In the genomic region with DNA sequence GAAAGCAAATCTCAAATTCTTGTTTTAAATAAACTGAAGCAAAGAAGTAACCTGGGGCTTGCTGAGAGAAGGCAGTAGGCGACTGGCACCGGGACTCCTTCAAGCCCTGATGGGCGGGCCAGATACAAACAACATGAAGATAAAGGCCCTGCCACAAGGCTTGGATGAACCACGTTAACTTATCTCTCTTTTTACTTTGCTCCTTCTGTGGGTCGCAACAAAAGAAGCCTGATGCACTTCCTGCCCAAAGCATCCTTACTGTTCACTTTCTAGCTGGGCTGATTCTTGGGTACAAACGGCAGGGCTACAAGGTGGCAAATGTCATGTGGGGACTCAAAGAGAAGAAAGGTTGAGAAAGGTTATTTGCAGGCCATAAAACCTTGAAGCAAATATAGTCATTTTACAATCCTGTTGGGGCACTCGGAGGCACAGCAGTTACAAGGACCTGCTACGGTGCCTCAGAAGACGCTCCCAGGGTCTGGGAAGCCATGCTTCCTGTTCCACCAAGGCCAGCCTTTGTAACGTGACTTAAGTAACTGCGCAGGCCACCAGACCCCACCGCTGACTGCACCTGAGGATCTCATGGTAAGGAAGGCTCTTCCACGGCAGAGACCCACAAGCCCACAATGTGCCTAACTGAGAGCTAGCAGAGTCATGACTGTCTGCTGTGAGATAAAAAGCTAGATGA, we compare ENCODE assay signal across 14 cellular contexts.
A peak's percentile ranks its signal among the peaks of the same experiment; 100 is the strongest.
DNase-seq lines count a peak whose midpoint lies in the region; TF ChIP-seq lines count a peak whose summit lies in the region.
"Had no signal": no experiment of that assay in that cellular context is flagged by ENCODE, and none has a peak within 500 bp of the region (broad histone marks: within the 10 kb centered on the region; RNA-seq: fewer than 3 reads in every experiment).

No MANE protein-coding gene starts in this region.

- intact Hi-C loops in A673 (cut with micrococcal nuclease; ENCODE audit: unreplicated experiment): no loop called here
- intact Hi-C loops in CD4-positive, alpha-beta memory T cell (cut with micrococcal nuclease): no loop called here
- intact Hi-C loops in activated T-helper 1 cell treated with anti-CD3 and anti-CD28 coated beads, Interleukin-12 subunit alpha, Interleukin-12 subunit beta, Interleukin-2, Interleukin-4 antibody, amounts not matched to agents 30 ng/mL and 10 ng/mL and 1 ng/mL, durations not matched to agents 14 hours and 24 hours and 36 hours (cut with micrococcal nuclease): no loop called here

- peaks cover 13 to 22% (median 17%) of the 10 kb centered on the region in 4 donors for H3K4me1 Mint-ChIP-seq in CD4-positive, alpha-beta memory T cell
- H3K4me1 Mint-ChIP-seq in activated T-helper 1 cell treated with anti-CD3 and anti-CD28 coated beads, Interleukin-12 subunit alpha, Interleukin-12 subunit beta, Interleukin-2, Interleukin-4 antibody, amounts not matched to agents 30 ng/mL and 10 ng/mL and 1 ng/mL, durations not matched to agents 14 hours and 24 hours and 36 hours (ENCODE audit: low read depth): peaks cover 86% of the 10 kb centered on the region
- H3K4me1 Mint-ChIP-seq in nephron: peaks cover 70% of the 10 kb centered on the region

- H3K27me3 ChIP-seq in A673 (replicated peaks; ENCODE audit: insufficient read depth, low read depth, low read length, poor library complexity): no peaks in the 10 kb centered on the region
- H3K27me3 ChIP-seq in CD4-positive, alpha-beta memory T cell (ENCODE audit: insufficient read depth, low read length): no peaks in the 10 kb centered on the region

- TF ChIP-seq CTCF in A673 (conservative IDR thresholded peaks at IDR 0.05; ENCODE audit: low read depth, low read length) (no peak), nephron (IDR thresholded peaks at IDR 0.05; ENCODE audit: unreplicated experiment in 3 of 3) (no peak), GM13976 (IDR thresholded peaks at IDR 0.05; ENCODE audit: borderline replicate concordance, control extremely low read depth, extremely low read depth, insufficient read depth, missing control alignments) (no peak)

- H3K27ac Mint-ChIP-seq in CD4-positive, alpha-beta memory T cell: peak overlapping the region in 4 of 7 donors; percentile 9 to 62 (median 30)
- peak overlapping the region; percentile 49 for H3K27ac Mint-ChIP-seq in activated T-helper 1 cell treated with anti-CD3 and anti-CD28 coated beads, Interleukin-12 subunit alpha, Interleukin-12 subunit beta, Interleukin-2, Interleukin-4 antibody, amounts not matched to agents 30 ng/mL and 10 ng/mL and 1 ng/mL, durations not matched to agents 14 hours and 24 hours and 36 hours
- peak overlapping the region; percentile 8 to 74 (median 49) for H3K27ac Mint-ChIP-seq in nephron

- H3K27ac ChIP-seq in A673 (ENCODE audit: low read depth, low read length, poor library complexity, severe bottlenecking): peak overlapping the region; percentile 29
- H3K27ac ChIP-seq in CD4-positive, alpha-beta memory T cell (ENCODE audit: low read depth, low read length): no peak overlapping the region
- H3K27ac ChIP-seq: C4-2B, psoas muscle had no signal

- in situ Hi-C loops in GM13976 (cut with MboI; ENCODE audit: low sequenced_read_pairs, unreplicated experiment): no loop called here
- in situ Hi-C loops in G401 (cut with HindIII; ENCODE audit: low sequenced_read_pairs): no loop called here

- POLR2A ChIA-PET in A673 (lab: Charles Lee; ENCODE audit: low non-redundant PET): no interaction called here
- POLR2A ChIA-PET in CD4-positive, alpha-beta memory T cell (lab: Charles Lee; ENCODE audit: partially characterized antibody): no interaction called here

- DNase-seq in A673 (ENCODE audit: low spot score) (no peak), NCI-H2227 treated with DMSO at 0.1 percent for 48 hours (lab: John Stamatoyannopoulos, UW) (no peak), GM13976 (ENCODE audit: low spot score) (no peak), SHP77 treated with DMSO at 0.1 percent for 48 hours (lab: John Stamatoyannopoulos, UW) (no peak), G401 (ENCODE audit: low spot score) (no peak)
- DNase-seq in CD4-positive, alpha-beta memory T cell: no peak
- no peak for DNase-seq in activated T-helper 1 cell treated with anti-CD3 and anti-CD28 coated beads, Interleukin-12 subunit alpha, Interleukin-12 subunit beta, Interleukin-2, Interleukin-4 antibody, amounts not matched to agents 30 ng/mL and 10 ng/mL and 1 ng/mL, durations not matched to agents 14 hours and 24 hours and 36 hours (ENCODE audit: low spot score)
- DNase-seq: activated CD4-positive, alpha-beta T cell treated with anti-CD3 and anti-CD28 coated beads, Interleukin-2, amount 50 U/mL, for 48 hours; GDM1; H7; psoas muscle; stimulated activated CD4-positive, alpha-beta T cell treated with anti-CD3 and anti-CD28 coated beads, Interleukin-2, amount 100 ng/mL, for 48 hours had no signal

- H3K36me3 Mint-ChIP-seq in CD4-positive, alpha-beta memory T cell: peaks cover 20 to 23% of the 10 kb centered on the region in 2 donors
- peaks cover 73% of the 10 kb centered on the region for H3K36me3 Mint-ChIP-seq in activated T-helper 1 cell treated with anti-CD3 and anti-CD28 coated beads, Interleukin-12 subunit alpha, Interleukin-12 subunit beta, Interleukin-2, Interleukin-4 antibody, amounts not matched to agents 30 ng/mL and 10 ng/mL and 1 ng/mL, durations not matched to agents 14 hours and 24 hours and 36 hours (ENCODE audit: low read depth)
- peaks cover 81% of the 10 kb centered on the region for H3K36me3 Mint-ChIP-seq in nephron (ENCODE audit: low read depth)

- BruUV-seq in A673 (replicated peaks; lab: Mats Ljungman, UMichigan): no TSS peak

- peaks cover 7% of the 10 kb centered on the region for H3K36me3 ChIP-seq in A673 (ENCODE audit: insufficient read depth, low read length, poor library complexity, severe bottlenecking)
- no peaks in the 10 kb centered on the region for H3K36me3 ChIP-seq in CD4-positive, alpha-beta memory T cell (ENCODE audit: insufficient read depth, low read length)

- H3K4me1 ChIP-seq in A673 (ENCODE audit: insufficient read depth, low read length, poor library complexity, severe bottlenecking): peaks cover 8% of the 10 kb centered on the region
- H3K4me1 ChIP-seq in CD4-positive, alpha-beta memory T cell (ENCODE audit: insufficient read depth, low read length): no peaks in the 10 kb centered on the region

- H3K4me3 Mint-ChIP-seq in CD4-positive, alpha-beta memory T cell: no peak overlapping the region
- H3K4me3 Mint-ChIP-seq in activated T-helper 1 cell treated with anti-CD3 and anti-CD28 coated beads, Interleukin-12 subunit alpha, Interleukin-12 subunit beta, Interleukin-2, Interleukin-4 antibody, amounts not matched to agents 30 ng/mL and 10 ng/mL and 1 ng/mL, durations not matched to agents 14 hours and 24 hours and 36 hours: peak overlapping the region; percentile 23
- H3K4me3 Mint-ChIP-seq in nephron: no peak overlapping the region

- H3K4me3 ChIP-seq in A673 (ENCODE audit: low read depth, low read length, poor library complexity, severe bottlenecking): no peak overlapping the region
- H3K4me3 ChIP-seq in CD4-positive, alpha-beta memory T cell (ENCODE audit: low read length in 2 of 2): no peak overlapping the region
- H3K4me3 ChIP-seq: psoas muscle had no signal

- no peaks in the 10 kb centered on the region for H3K27me3 Mint-ChIP-seq in CD4-positive, alpha-beta memory T cell
- H3K27me3 Mint-ChIP-seq in activated T-helper 1 cell treated with anti-CD3 and anti-CD28 coated beads, Interleukin-12 subunit alpha, Interleukin-12 subunit beta, Interleukin-2, Interleukin-4 antibody, amounts not matched to agents 30 ng/mL and 10 ng/mL and 1 ng/mL, durations not matched to agents 14 hours and 24 hours and 36 hours (ENCODE audit: insufficient read depth): no peaks in the 10 kb centered on the region
- no peaks in the 10 kb centered on the region for H3K27me3 Mint-ChIP-seq in nephron (ENCODE audit: low read depth)

- no peaks in the 10 kb centered on the region for H3K9me3 ChIP-seq in A673 (ENCODE audit: low read depth, low read length, poor library complexity, severe bottlenecking)
- H3K9me3 ChIP-seq in CD4-positive, alpha-beta memory T cell (ENCODE audit: control insufficient read depth in 1 of 2, low read length in 2 of 2): no peaks in the 10 kb centered on the region
- H3K9me3 ChIP-seq: psoas muscle had no signal

- no peaks in the 10 kb centered on the region for H3K9me3 Mint-ChIP-seq in CD4-positive, alpha-beta memory T cell
- H3K9me3 Mint-ChIP-seq in activated T-helper 1 cell treated with anti-CD3 and anti-CD28 coated beads, Interleukin-12 subunit alpha, Interleukin-12 subunit beta, Interleukin-2, Interleukin-4 antibody, amounts not matched to agents 30 ng/mL and 10 ng/mL and 1 ng/mL, durations not matched to agents 14 hours and 24 hours and 36 hours: no peaks in the 10 kb centered on the region
- H3K9me3 Mint-ChIP-seq in nephron: peaks cover 4% of the 10 kb centered on the region

- CTCF ChIA-PET in A673 (lab: Charles Lee): no interaction called here
- CTCF ChIA-PET in CD4-positive, alpha-beta memory T cell (lab: Charles Lee; ENCODE audit: partially characterized antibody): no interaction called here
